Comparison of ENCODE assay signal across 4 cellular contexts in genomic region chr17:47168896-47169295, GRCh38. TPM values are rescaled to one million over a fixed set of nuclear protein-coding genes. Genes with fewer than 3 reads are reported as not detected.
"Had no signal": no experiment of that assay in that cellular context is flagged by ENCODE, and none has a peak within 500 bp of the region (broad histone marks: within the 10 kb centered on the region; RNA-seq: fewer than 3 reads in every experiment).

No MANE protein-coding gene starts in this region.

RNA-seq across cellular contexts. Expression of gene MYL4, which starts 40.3 kb away (rescaled TPM):
- total RNA-seq: naive thymus-derived CD8-positive, alpha-beta T cell; neural crest cell; osteocyte had no signal
- polyA plus RNA-seq: naive thymus-derived CD8-positive, alpha-beta T cell; neural cell had no signal
